3 cellular contexts compared by ENCODE assay signal in genomic region chr11:66867425-66868040, GRCh38.
TF ChIP-seq lines count a peak whose summit lies in the region.

No MANE protein-coding gene starts in this region.

TF ChIP-seq in liver, 16 proteins besides CTCF, POLR2A, EP300 and RAD21:
- no peak for TF ChIP-seq ATF3 (IDR thresholded peaks at IDR 0.05)
- no peak for TF ChIP-seq MAX (IDR thresholded peaks at IDR 0.05)
- no peak for TF ChIP-seq RXRA (IDR thresholded peaks at IDR 0.05)
- TF ChIP-seq NR2F2 (IDR thresholded peaks at IDR 0.05): no peak
- TF ChIP-seq HNF4G (IDR thresholded peaks at IDR 0.05): no peak
- no peak for TF ChIP-seq REST (IDR thresholded peaks at IDR 0.05)
- no peak for TF ChIP-seq YY1 (IDR thresholded peaks at IDR 0.05)
- TF ChIP-seq FOXA1 (IDR thresholded peaks at IDR 0.05): no peak
- no peak for TF ChIP-seq HNF4A (conservative IDR thresholded peaks at IDR 0.05)
- TF ChIP-seq FOXA2 (IDR thresholded peaks at IDR 0.05): no peak
- no peak for TF ChIP-seq EGR1 (IDR thresholded peaks at IDR 0.05; ENCODE audit: low read depth in 2 of 2)
- no peak for TF ChIP-seq TAF1 (conservative IDR thresholded peaks at IDR 0.05)
- no peak for TF ChIP-seq GABPA (IDR thresholded peaks at IDR 0.05 in 1 of 2, conservative IDR thresholded peaks at IDR 0.05 in 1 of 2)
- no peak for TF ChIP-seq ZBTB33 (IDR thresholded peaks at IDR 0.05)
- no peak for TF ChIP-seq JUND (IDR thresholded peaks at IDR 0.05)
- TF ChIP-seq SP1 (IDR thresholded peaks at IDR 0.05): no peak
TF ChIP-seq in liver: peak in this region for 0.

TF ChIP-seq in HepG2, 621 proteins besides CTCF, POLR2A, EP300 and RAD21:
- no peak for TF ChIP-seq HNF1A (IDR thresholded peaks at IDR 0.05; ENCODE audit: low read depth)
- TF ChIP-seq HNF1A (CRISPR knock-in tag; IDR thresholded peaks at IDR 0.05; ENCODE audit: borderline replicate concordance): no peak
- no peak for TF ChIP-seq ZNF510 (CRISPR knock-in tag; IDR thresholded peaks at IDR 0.05; ENCODE audit: low read depth)
- TF ChIP-seq FOXK1 (CRISPR knock-in tag; IDR thresholded peaks at IDR 0.05; ENCODE audit: borderline replicate concordance, low read depth): no peak
- no peak for TF ChIP-seq HMGA1 (CRISPR knock-in tag; conservative IDR thresholded peaks at IDR 0.05)
- no peak for TF ChIP-seq REL (CRISPR knock-in tag; conservative IDR thresholded peaks at IDR 0.05)
- TF ChIP-seq ZBTB2 (CRISPR knock-in tag; IDR thresholded peaks at IDR 0.05; ENCODE audit: low read depth): no peak
- no peak for TF ChIP-seq MTF2 (CRISPR knock-in tag; IDR thresholded peaks at IDR 0.05; ENCODE audit: borderline replicate concordance)

TF ChIP-seq in H1, 55 proteins besides CTCF, POLR2A, EP300 and RAD21:
- TF ChIP-seq JUN (IDR thresholded peaks at IDR 0.05; ENCODE audit: low read depth, low read length): no peak
- no peak for TF ChIP-seq E2F6 (IDR thresholded peaks at IDR 0.05)
- TF ChIP-seq PHF8 (conservative IDR thresholded peaks at IDR 0.05; ENCODE audit: low read depth, low read length): no peak
- no peak for TF ChIP-seq KDM4A (IDR thresholded peaks at IDR 0.05; ENCODE audit: low read depth, low read length, severe bottlenecking)
- TF ChIP-seq CTBP2 (IDR thresholded peaks at IDR 0.05; ENCODE audit: borderline replicate concordance, insufficient read depth, insufficient read length, low read length): no peak
- no peak for TF ChIP-seq SP2 (IDR thresholded peaks at IDR 0.05; ENCODE audit: low read length)
- TF ChIP-seq SAP30 (IDR thresholded peaks at IDR 0.05; ENCODE audit: insufficient read depth, insufficient replicate concordance, low read length): no peak
- TF ChIP-seq KDM1A (IDR thresholded peaks at IDR 0.05; ENCODE audit: borderline replicate concordance, low read length): no peak
